In the genomic region with DNA sequence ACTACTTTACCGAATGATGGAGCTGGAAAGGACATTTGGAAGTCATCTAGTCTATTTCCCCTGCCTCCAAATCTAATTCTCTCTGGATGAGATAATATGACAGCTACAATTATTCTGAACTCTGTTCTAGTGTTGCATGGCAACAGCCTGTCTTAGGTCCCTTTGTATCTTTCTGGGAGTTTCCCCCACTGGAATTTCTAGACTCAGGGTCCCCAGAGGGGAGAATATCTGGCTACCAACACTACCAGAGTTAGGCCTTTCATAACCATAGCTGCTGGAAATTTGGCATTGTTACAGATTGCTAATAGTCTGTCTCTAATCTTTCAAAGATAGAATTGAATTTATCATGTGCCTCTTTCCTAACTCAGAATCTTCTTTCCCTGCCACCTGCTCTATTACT, we compare ENCODE assay signal across 1 cellular context.
TF ChIP-seq lines count a peak whose summit lies in the region.

No MANE protein-coding gene starts in this region.

TF ChIP-seq in GM12878, 131 proteins besides CTCF, POLR2A, EP300 and RAD21:
- TF ChIP-seq, protein P1, sequence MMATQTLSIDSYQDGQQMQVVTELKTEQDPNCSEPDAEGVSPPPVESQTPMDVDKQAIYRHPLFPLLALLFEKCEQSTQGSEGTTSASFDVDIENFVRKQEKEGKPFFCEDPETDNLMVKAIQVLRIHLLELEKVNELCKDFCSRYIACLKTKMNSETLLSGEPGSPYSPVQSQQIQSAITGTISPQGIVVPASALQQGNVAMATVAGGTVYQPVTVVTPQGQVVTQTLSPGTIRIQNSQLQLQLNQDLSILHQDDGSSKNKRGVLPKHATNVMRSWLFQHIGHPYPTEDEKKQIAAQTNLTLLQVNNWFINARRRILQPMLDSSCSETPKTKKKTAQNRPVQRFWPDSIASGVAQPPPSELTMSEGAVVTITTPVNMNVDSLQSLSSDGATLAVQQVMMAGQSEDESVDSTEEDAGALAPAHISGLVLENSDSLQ (IDR thresholded peaks at IDR 0.05): no peak
- TF ChIP-seq, protein P2, sequence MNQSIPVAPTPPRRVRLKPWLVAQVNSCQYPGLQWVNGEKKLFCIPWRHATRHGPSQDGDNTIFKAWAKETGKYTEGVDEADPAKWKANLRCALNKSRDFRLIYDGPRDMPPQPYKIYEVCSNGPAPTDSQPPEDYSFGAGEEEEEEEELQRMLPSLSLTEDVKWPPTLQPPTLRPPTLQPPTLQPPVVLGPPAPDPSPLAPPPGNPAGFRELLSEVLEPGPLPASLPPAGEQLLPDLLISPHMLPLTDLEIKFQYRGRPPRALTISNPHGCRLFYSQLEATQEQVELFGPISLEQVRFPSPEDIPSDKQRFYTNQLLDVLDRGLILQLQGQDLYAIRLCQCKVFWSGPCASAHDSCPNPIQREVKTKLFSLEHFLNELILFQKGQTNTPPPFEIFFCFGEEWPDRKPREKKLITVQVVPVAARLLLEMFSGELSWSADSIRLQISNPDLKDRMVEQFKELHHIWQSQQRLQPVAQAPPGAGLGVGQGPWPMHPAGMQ (IDR thresholded peaks at IDR 0.05; ENCODE audit: borderline replicate concordance): no peak
- TF ChIP-seq NR2F1 (conservative IDR thresholded peaks at IDR 0.05): no peak
- TF ChIP-seq TCF3 (IDR thresholded peaks at IDR 0.05; ENCODE audit: borderline replicate concordance, insufficient read depth, low read depth, low read length): no peak
- TF ChIP-seq, protein P3, sequence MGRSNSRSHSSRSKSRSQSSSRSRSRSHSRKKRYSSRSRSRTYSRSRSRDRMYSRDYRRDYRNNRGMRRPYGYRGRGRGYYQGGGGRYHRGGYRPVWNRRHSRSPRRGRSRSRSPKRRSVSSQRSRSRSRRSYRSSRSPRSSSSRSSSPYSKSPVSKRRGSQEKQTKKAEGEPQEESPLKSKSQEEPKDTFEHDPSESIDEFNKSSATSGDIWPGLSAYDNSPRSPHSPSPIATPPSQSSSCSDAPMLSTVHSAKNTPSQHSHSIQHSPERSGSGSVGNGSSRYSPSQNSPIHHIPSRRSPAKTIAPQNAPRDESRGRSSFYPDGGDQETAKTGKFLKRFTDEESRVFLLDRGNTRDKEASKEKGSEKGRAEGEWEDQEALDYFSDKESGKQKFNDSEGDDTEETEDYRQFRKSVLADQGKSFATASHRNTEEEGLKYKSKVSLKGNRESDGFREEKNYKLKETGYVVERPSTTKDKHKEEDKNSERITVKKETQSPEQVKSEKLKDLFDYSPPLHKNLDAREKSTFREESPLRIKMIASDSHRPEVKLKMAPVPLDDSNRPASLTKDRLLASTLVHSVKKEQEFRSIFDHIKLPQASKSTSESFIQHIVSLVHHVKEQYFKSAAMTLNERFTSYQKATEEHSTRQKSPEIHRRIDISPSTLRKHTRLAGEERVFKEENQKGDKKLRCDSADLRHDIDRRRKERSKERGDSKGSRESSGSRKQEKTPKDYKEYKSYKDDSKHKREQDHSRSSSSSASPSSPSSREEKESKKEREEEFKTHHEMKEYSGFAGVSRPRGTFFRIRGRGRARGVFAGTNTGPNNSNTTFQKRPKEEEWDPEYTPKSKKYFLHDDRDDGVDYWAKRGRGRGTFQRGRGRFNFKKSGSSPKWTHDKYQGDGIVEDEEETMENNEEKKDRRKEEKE (IDR thresholded peaks at IDR 0.05): no peak
- no peak for TF ChIP-seq BMI1 (IDR thresholded peaks at IDR 0.05; ENCODE audit: borderline replicate concordance)
- TF ChIP-seq, protein P4, sequence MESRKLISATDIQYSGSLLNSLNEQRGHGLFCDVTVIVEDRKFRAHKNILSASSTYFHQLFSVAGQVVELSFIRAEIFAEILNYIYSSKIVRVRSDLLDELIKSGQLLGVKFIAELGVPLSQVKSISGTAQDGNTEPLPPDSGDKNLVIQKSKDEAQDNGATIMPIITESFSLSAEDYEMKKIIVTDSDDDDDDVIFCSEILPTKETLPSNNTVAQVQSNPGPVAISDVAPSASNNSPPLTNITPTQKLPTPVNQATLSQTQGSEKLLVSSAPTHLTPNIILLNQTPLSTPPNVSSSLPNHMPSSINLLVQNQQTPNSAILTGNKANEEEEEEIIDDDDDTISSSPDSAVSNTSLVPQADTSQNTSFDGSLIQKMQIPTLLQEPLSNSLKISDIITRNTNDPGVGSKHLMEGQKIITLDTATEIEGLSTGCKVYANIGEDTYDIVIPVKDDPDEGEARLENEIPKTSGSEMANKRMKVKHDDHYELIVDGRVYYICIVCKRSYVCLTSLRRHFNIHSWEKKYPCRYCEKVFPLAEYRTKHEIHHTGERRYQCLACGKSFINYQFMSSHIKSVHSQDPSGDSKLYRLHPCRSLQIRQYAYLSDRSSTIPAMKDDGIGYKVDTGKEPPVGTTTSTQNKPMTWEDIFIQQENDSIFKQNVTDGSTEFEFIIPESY (IDR thresholded peaks at IDR 0.05): no peak
- TF ChIP-seq, protein P5, sequence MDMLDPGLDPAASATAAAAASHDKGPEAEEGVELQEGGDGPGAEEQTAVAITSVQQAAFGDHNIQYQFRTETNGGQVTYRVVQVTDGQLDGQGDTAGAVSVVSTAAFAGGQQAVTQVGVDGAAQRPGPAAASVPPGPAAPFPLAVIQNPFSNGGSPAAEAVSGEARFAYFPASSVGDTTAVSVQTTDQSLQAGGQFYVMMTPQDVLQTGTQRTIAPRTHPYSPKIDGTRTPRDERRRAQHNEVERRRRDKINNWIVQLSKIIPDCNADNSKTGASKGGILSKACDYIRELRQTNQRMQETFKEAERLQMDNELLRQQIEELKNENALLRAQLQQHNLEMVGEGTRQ (IDR thresholded peaks at IDR 0.05; ENCODE audit: borderline replicate concordance, low read depth, low read length): no peak
- no peak for TF ChIP-seq IRF4 (IDR thresholded peaks at IDR 0.05; ENCODE audit: low read depth, low read length)
- TF ChIP-seq CBX3 (IDR thresholded peaks at IDR 0.05; ENCODE audit: borderline replicate concordance, low read depth): no peak
- no peak for TF ChIP-seq ASH2L (IDR thresholded peaks at IDR 0.05; ENCODE audit: borderline replicate concordance, low read depth)
- no peak for TF ChIP-seq BCL11A (IDR thresholded peaks at IDR 0.05; ENCODE audit: low read depth, low read length)
- no peak for TF ChIP-seq EGR1 (IDR thresholded peaks at IDR 0.05; ENCODE audit: borderline replicate concordance in 1 of 2, low read depth in 2 of 2, low read length in 2 of 2)
- TF ChIP-seq KAT2A (conservative IDR thresholded peaks at IDR 0.05; ENCODE audit: control insufficient read depth, low read depth, low read length): no peak
- TF ChIP-seq HDAC6 (IDR thresholded peaks at IDR 0.05; ENCODE audit: unreplicated experiment): no peak
- TF ChIP-seq JUNB (IDR thresholded peaks at IDR 0.05): no peak
- no peak for TF ChIP-seq YY1 (IDR thresholded peaks at IDR 0.05; ENCODE audit: low read depth, low read length)
- no peak for TF ChIP-seq BHLHE40 (IDR thresholded peaks at IDR 0.05; ENCODE audit: borderline replicate concordance in 1 of 2, low read depth in 2 of 2, low read length in 1 of 2)
- no peak for TF ChIP-seq IKZF1 (conservative IDR thresholded peaks at IDR 0.05)
TF ChIP-seq in GM12878: peak in this region for 0.
